In genomic region chr4:13484045-13484748, GRCh38 we compare ENCODE assay signal across 1 cellular context.
TF ChIP-seq lines count a peak whose summit lies in the region.

RAB28 (minus strand) TSS chr4:13484340.

TF ChIP-seq in HepG2, 621 proteins besides CTCF, POLR2A, EP300 and RAD21 (continued from another document and continues in another):
- no peak for TF ChIP-seq CENPBD1 (CRISPR knock-in tag; IDR thresholded peaks at IDR 0.05; ENCODE audit: borderline replicate concordance, low read depth)
- TF ChIP-seq GATA4 (IDR thresholded peaks at IDR 0.05; ENCODE audit: borderline replicate concordance, low read depth): no peak
- peak; percentile 59 for TF ChIP-seq KLF12 (CRISPR knock-in tag; IDR thresholded peaks at IDR 0.05; ENCODE audit: borderline replicate concordance)
- peak; percentile 71; the same call in 1 of the 2 replicates for TF ChIP-seq TFDP1 (CRISPR knock-in tag; IDR thresholded peaks at IDR 0.05; ENCODE audit: borderline replicate concordance)
- TF ChIP-seq RFXAP (CRISPR knock-in tag; IDR thresholded peaks at IDR 0.05; ENCODE audit: borderline replicate concordance): 0 out of 2 replicates have a peak, but pooled peaks have one; percentile 44
- TF ChIP-seq ZNF101 (CRISPR knock-in tag; IDR thresholded peaks at IDR 0.05; ENCODE audit: borderline replicate concordance, low read depth): no peak
- TF ChIP-seq ASH2L (IDR thresholded peaks at IDR 0.05; ENCODE audit: insufficient read length, low read depth, low read length): peak; percentile 93
- no peak for TF ChIP-seq ATF4 (CRISPR knock-in tag; IDR thresholded peaks at IDR 0.05)
- no peak for TF ChIP-seq JUND (CRISPR knock-in tag; IDR thresholded peaks at IDR 0.05)
- TF ChIP-seq ZNF501 (CRISPR knock-in tag; IDR thresholded peaks at IDR 0.05): peak; percentile 59
- no peak for TF ChIP-seq HNF4G (IDR thresholded peaks at IDR 0.05; ENCODE audit: borderline replicate concordance, low read depth, low read length)
- TF ChIP-seq HNF4G (CRISPR knock-in tag; IDR thresholded peaks at IDR 0.05; ENCODE audit: borderline replicate concordance, low read depth): no peak
- TF ChIP-seq ZKSCAN8 (CRISPR knock-in tag; IDR thresholded peaks at IDR 0.05; ENCODE audit: borderline replicate concordance): no peak
- no peak for TF ChIP-seq ZNF572 (CRISPR knock-in tag; IDR thresholded peaks at IDR 0.05)
- TF ChIP-seq HNF1B (CRISPR knock-in tag; IDR thresholded peaks at IDR 0.05): 0 out of 2 replicates have a peak, but pooled peaks have one; percentile 45
- no peak for TF ChIP-seq HDAC2 (CRISPR knock-in tag; IDR thresholded peaks at IDR 0.05)
- TF ChIP-seq, protein P1, sequence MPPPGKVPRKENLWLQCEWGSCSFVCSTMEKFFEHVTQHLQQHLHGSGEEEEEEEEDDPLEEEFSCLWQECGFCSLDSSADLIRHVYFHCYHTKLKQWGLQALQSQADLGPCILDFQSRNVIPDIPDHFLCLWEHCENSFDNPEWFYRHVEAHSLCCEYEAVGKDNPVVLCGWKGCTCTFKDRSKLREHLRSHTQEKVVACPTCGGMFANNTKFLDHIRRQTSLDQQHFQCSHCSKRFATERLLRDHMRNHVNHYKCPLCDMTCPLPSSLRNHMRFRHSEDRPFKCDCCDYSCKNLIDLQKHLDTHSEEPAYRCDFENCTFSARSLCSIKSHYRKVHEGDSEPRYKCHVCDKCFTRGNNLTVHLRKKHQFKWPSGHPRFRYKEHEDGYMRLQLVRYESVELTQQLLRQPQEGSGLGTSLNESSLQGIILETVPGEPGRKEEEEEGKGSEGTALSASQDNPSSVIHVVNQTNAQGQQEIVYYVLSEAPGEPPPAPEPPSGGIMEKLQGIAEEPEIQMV (CRISPR knock-in tag; IDR thresholded peaks at IDR 0.05; ENCODE audit: low read depth): no peak
- TF ChIP-seq RFX1 (IDR thresholded peaks at IDR 0.05): peak; percentile 85
- TF ChIP-seq, protein P2, sequence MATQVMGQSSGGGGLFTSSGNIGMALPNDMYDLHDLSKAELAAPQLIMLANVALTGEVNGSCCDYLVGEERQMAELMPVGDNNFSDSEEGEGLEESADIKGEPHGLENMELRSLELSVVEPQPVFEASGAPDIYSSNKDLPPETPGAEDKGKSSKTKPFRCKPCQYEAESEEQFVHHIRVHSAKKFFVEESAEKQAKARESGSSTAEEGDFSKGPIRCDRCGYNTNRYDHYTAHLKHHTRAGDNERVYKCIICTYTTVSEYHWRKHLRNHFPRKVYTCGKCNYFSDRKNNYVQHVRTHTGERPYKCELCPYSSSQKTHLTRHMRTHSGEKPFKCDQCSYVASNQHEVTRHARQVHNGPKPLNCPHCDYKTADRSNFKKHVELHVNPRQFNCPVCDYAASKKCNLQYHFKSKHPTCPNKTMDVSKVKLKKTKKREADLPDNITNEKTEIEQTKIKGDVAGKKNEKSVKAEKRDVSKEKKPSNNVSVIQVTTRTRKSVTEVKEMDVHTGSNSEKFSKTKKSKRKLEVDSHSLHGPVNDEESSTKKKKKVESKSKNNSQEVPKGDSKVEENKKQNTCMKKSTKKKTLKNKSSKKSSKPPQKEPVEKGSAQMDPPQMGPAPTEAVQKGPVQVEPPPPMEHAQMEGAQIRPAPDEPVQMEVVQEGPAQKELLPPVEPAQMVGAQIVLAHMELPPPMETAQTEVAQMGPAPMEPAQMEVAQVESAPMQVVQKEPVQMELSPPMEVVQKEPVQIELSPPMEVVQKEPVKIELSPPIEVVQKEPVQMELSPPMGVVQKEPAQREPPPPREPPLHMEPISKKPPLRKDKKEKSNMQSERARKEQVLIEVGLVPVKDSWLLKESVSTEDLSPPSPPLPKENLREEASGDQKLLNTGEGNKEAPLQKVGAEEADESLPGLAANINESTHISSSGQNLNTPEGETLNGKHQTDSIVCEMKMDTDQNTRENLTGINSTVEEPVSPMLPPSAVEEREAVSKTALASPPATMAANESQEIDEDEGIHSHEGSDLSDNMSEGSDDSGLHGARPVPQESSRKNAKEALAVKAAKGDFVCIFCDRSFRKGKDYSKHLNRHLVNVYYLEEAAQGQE (IDR thresholded peaks at IDR 0.05; ENCODE audit: borderline replicate concordance in 1 of 2, low read depth in 1 of 2, low read length in 2 of 2): 0 out of 4 replicates have a peak, but pooled peaks of 1 of the 2 experiments have one; percentile 17
- peak; percentile 73; the same call in 1 of the 2 replicates for TF ChIP-seq KDM5A (IDR thresholded peaks at IDR 0.05; ENCODE audit: borderline replicate concordance, low read length)
- TF ChIP-seq, protein P3, sequence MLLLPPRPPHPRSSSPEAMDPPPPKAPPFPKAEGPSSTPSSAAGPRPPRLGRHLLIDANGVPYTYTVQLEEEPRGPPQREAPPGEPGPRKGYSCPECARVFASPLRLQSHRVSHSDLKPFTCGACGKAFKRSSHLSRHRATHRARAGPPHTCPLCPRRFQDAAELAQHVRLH (CRISPR knock-in tag; IDR thresholded peaks at IDR 0.05; ENCODE audit: borderline replicate concordance, low read depth): no peak
- no peak for TF ChIP-seq MYNN (CRISPR knock-in tag; IDR thresholded peaks at IDR 0.05; ENCODE audit: low read depth)
- 0 out of 2 replicates have a peak, but pooled peaks have one; percentile 26 for TF ChIP-seq PAXIP1 (CRISPR knock-in tag; conservative IDR thresholded peaks at IDR 0.05)
- TF ChIP-seq NONO (IDR thresholded peaks at IDR 0.05): no peak
- 0 out of 2 replicates have a peak, but pooled peaks have one; percentile 55 for TF ChIP-seq NONO (CRISPR knock-in tag; conservative IDR thresholded peaks at IDR 0.05)
- TF ChIP-seq ZNF607 (CRISPR knock-in tag; IDR thresholded peaks at IDR 0.05; ENCODE audit: borderline replicate concordance): no peak
- TF ChIP-seq MTF1 (CRISPR knock-in tag; IDR thresholded peaks at IDR 0.05): no peak
- TF ChIP-seq ZNF138 (CRISPR knock-in tag; IDR thresholded peaks at IDR 0.05; ENCODE audit: low read depth): 0 out of 2 replicates have a peak, but pooled peaks have one; percentile 23
- TF ChIP-seq ZNF383 (CRISPR knock-in tag; IDR thresholded peaks at IDR 0.05; ENCODE audit: borderline replicate concordance): no peak
- TF ChIP-seq NFYB (CRISPR knock-in tag; IDR thresholded peaks at IDR 0.05): peak; percentile 57
- 0 out of 2 replicates have a peak, but pooled peaks have one; percentile 23 for TF ChIP-seq TARDBP (CRISPR knock-in tag; IDR thresholded peaks at IDR 0.05)
- TF ChIP-seq ZXDC (CRISPR knock-in tag; IDR thresholded peaks at IDR 0.05): 0 out of 2 replicates have a peak, but pooled peaks have one; percentile 44
- TF ChIP-seq, protein P4, sequence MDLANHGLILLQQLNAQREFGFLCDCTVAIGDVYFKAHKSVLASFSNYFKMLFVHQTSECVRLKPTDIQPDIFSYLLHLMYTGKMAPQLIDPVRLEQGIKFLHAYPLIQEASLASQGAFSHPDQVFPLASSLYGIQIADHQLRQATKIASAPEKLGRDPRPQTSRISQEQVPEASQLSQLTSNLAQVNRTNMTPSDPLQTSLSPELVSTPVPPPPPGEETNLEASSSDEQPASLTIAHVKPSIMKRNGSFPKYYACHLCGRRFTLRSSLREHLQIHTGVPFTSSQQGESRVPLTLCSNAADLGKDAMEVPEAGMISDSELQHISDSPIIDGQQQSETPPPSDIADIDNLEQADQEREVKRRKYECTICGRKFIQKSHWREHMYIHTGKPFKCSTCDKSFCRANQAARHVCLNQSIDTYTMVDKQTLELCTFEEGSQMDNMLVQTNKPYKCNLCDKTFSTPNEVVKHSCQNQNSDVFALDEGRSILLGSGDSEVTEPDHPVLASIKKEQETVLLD (CRISPR knock-in tag; IDR thresholded peaks at IDR 0.05; ENCODE audit: low read depth): 0 out of 2 replicates have a peak, but pooled peaks have one; percentile 4
- TF ChIP-seq DZIP1 (CRISPR knock-in tag; IDR thresholded peaks at IDR 0.05): peak; percentile 27; the same call in 1 of the 2 replicates
- TF ChIP-seq ZFP90 (CRISPR knock-in tag; IDR thresholded peaks at IDR 0.05; ENCODE audit: borderline replicate concordance): peak; percentile 65; the same call in 1 of the 2 replicates
- no peak for TF ChIP-seq BRD4 (CRISPR knock-in tag; IDR thresholded peaks at IDR 0.05)
